Comparison of ENCODE assay signal across 12 cellular contexts in the genomic region with DNA sequence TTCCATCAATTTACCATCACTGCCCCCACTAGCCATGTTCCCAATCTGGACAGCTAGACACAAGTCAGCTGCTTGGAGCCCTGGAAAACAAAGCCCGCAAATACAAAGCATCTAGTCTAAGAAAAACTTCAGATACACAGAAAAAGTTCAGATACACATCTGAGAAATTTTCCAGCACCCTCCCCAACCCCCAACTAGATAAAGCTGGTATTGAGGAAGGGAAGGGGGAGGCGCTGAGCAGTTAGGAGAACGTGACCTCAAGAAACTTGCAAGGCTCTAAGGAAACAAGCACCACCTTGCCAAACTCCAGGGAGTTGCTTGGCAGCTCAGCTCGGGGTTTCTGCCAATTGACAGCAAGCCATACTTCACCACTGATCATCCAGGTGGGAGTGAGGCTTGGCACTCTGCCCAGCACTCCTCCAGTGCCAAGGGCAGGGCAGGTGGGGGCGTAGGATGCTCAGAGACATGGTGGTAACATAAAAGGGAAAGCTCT. TPM values are rescaled to one million over a fixed set of nuclear protein-coding genes. Genes with fewer than 3 reads are reported as not detected.
DNase-seq lines count a peak whose midpoint lies in the region; ATAC-seq and TF ChIP-seq lines count a peak whose summit lies in the region.
"Had no signal": no experiment of that assay in that cellular context is flagged by ENCODE, and none has a peak within 500 bp of the region (broad histone marks: within the 10 kb centered on the region; RNA-seq: fewer than 3 reads in every experiment).

No MANE protein-coding gene starts in this region.

- no peaks in the 10 kb centered on the region for H3K27me3 ChIP-seq in hepatocyte

- H3K9me3 ChIP-seq in hepatocyte (ENCODE audit: low read depth) (no peaks in the 10 kb centered on the region), T-helper 17 cell (ENCODE audit: control insufficient read depth, low read length, poor library complexity, severe bottlenecking) (no peaks in the 10 kb centered on the region)

- H2AFZ ChIP-seq in hepatocyte: no peak overlapping the region

- H3K4me1 ChIP-seq in hepatocyte (ENCODE audit: insufficient read depth): peaks cover 17% of the 10 kb centered on the region

- peak overlapping the region; percentile 89 for H3K27ac ChIP-seq in hepatocyte

- no peak for TF ChIP-seq CTCF in hepatocyte (IDR thresholded peaks at IDR 0.05; ENCODE audit: poor library complexity)

- H3K79me2 ChIP-seq in hepatocyte: no peaks in the 10 kb centered on the region

- DNase-seq in SKM-1 treated with dmso at 0.1 percent for 144 hours (lab: John Stamatoyannopoulos, UW; ENCODE audit: unreplicated experiment) (peak; percentile 4), SKM-1 (lab: John Stamatoyannopoulos, UW; ENCODE audit: unreplicated experiment) (no peak), SHP77 (lab: John Stamatoyannopoulos, UW) (peak; percentile 52 to 65), hepatocyte (ENCODE audit: low spot score) (peak; percentile 18), ureter (ENCODE audit: low spot score) (peak; percentile 58), T-helper 17 cell (no peak)
- DNase-seq: activated CD4-positive, alpha-beta T cell treated with anti-CD3 and anti-CD28 coated beads for 1 hour; NCI-H1048 had no signal

- peak overlapping the region; percentile 57 for H3K4me2 ChIP-seq in hepatocyte

- peaks cover 2% of the 10 kb centered on the region for H3K36me3 Mint-ChIP-seq in T-helper 17 cell (ENCODE audit: low read depth)

- H3K9me2 ChIP-seq in hepatocyte (replicated peaks; ENCODE audit: insufficient read depth): no peaks in the 10 kb centered on the region

- no peaks in the 10 kb centered on the region for H3K36me3 ChIP-seq in hepatocyte (replicated peaks; ENCODE audit: insufficient read depth, low read depth)

- no peaks in the 10 kb centered on the region for H4K20me1 ChIP-seq in hepatocyte (ENCODE audit: insufficient read depth, poor library complexity, severe bottlenecking)

- no peak for ATAC-seq in GM19467 (IDR thresholded peaks at IDR 0.05; ENCODE audit: unreplicated experiment)
- ATAC-seq in T-helper 17 cell: no peak
- no peak for ATAC-seq in GM18907 (IDR thresholded peaks at IDR 0.05; ENCODE audit: unreplicated experiment)

- no peak overlapping the region for H3K4me3 ChIP-seq in hepatocyte
- H3K4me3 ChIP-seq: lung had no signal

- peaks cover 32% of the 10 kb centered on the region for H3K27me3 Mint-ChIP-seq in T-helper 17 cell

- peaks cover 9% of the 10 kb centered on the region for H3K4me1 Mint-ChIP-seq in T-helper 17 cell

- no peak overlapping the region for H3K27ac Mint-ChIP-seq in T-helper 17 cell
- H3K27ac Mint-ChIP-seq: B cell had no signal

- WGBS in hepatocyte (ENCODE audit: low lambda C conversion rate, missing lambda C conversion rate): 65% methylated on average over 5 of the region's 5 CpGs

- H3K4me3 Mint-ChIP-seq in T-helper 17 cell: no peak overlapping the region
- H3K4me3 Mint-ChIP-seq: B cell had no signal

RNA-seq across cellular contexts. Expression of a gene that starts 5.1 kb away (rescaled TPM):
- total RNA-seq in hepatocyte (291 and 320 TPM in 2 replicates), ureter (92.9 TPM), T-helper 17 cell (10 to 100 TPM; 46.8 to 48.3 TPM)
- polyA plus RNA-seq in hepatocyte: 173 and 201 TPM in 2 replicates

RNA-seq across cellular contexts. Expression of a gene that starts 42.5 kb away (rescaled TPM):
- total RNA-seq in hepatocyte (80.7 and 138 TPM in 2 replicates), ureter (35.9 TPM), T-helper 17 cell (10 to 100 TPM; 25.4 to 42.5 TPM)
- 41.8 and 47.3 TPM in 2 replicates for polyA plus RNA-seq in hepatocyte

RNA-seq across cellular contexts. Expression of a gene that starts 49.4 kb away (rescaled TPM):
- total RNA-seq in hepatocyte (11.7 and 17.5 TPM in 2 replicates), ureter (2.4 TPM), T-helper 17 cell (1 to 10 TPM; 1.1 to 1.5 TPM)
- polyA plus RNA-seq in hepatocyte: 18.8 and 19.3 TPM in 2 replicates

Comparison
In these comparisons a context has a peak if more than half of its experiments do, and no peak if none do; other contexts are left out.
1. DNase-seq: peak in SKM-1 treated with dmso at 0.1 percent for 144 hours (single experiment), SHP77 (2 of 2), hepatocyte (single experiment) and ureter (single experiment); none in SKM-1 (single experiment) and T-helper 17 cell (0 of 3).